In genomic region chr12:106910202-106910601, GRCh38 we compare ENCODE assay signal across 1 cellular context.
TF ChIP-seq lines count a peak whose summit lies in the region.

No MANE protein-coding gene starts in this region.

TF ChIP-seq in SK-N-SH, 30 proteins besides CTCF, POLR2A, EP300 and RAD21 (continued from another document):
- TF ChIP-seq IRF3 (IDR thresholded peaks at IDR 0.05; ENCODE audit: low read depth, low read length) (no peak), SIN3A (IDR thresholded peaks at IDR 0.05; ENCODE audit: borderline replicate concordance, low read depth, low read length) (no peak), EZH2phosphoT487 (IDR thresholded peaks at IDR 0.05; ENCODE audit: borderline replicate concordance, low read depth) (no peak), FOXM1 (IDR thresholded peaks at IDR 0.05; ENCODE audit: low read depth) (no peak)
